In genomic region chr12:98895086-98895651, GRCh38 we compare ENCODE assay signal across 10 cellular contexts.
DNase-seq lines count a peak whose midpoint lies in the region; ATAC-seq, FAIRE-seq and TF ChIP-seq lines count a peak whose summit lies in the region.
"Had no signal": no experiment of that assay in that cellular context is flagged by ENCODE, and none has a peak within 500 bp of the region (broad histone marks: within the 10 kb centered on the region; RNA-seq: fewer than 3 reads in every experiment).

No MANE protein-coding gene starts in this region.

- no peaks in the 10 kb centered on the region for H3K36me3 ChIP-seq in adrenal gland (replicated peaks in 1 of 2)
- H3K36me3 ChIP-seq in tibial nerve: no peaks in the 10 kb centered on the region
- H3K36me3 ChIP-seq in small intestine (ENCODE audit: control insufficient read depth in 2 of 2, insufficient read depth in 2 of 2, low read length in 2 of 2): no peaks in the 10 kb centered on the region

- H3K9me3 ChIP-seq in adrenal gland (replicated peaks in 1 of 3) (no peaks in the 10 kb centered on the region), tibial nerve (no peaks in the 10 kb centered on the region), small intestine (ENCODE audit: control insufficient read depth, low read depth) (no peaks in the 10 kb centered on the region)

- H3K4me1 ChIP-seq in adrenal gland (replicated peaks in 1 of 2): peaks cover 4 to 6% of the 10 kb centered on the region in 2 donors
- peaks cover 0 to 25% (median 3%) of the 10 kb centered on the region in 4 donors for H3K4me1 ChIP-seq in tibial nerve
- no peaks in the 10 kb centered on the region for H3K4me1 ChIP-seq in small intestine (ENCODE audit: control insufficient read depth in 2 of 2, insufficient read depth in 1 of 2, low read depth in 1 of 2, low read length in 1 of 2)

- intact Hi-C loops in adrenal gland (cut with DNase I): no loop called here

- DNase-seq in activated CD8-positive, alpha-beta memory T cell treated with anti-CD3 and anti-CD28 coated beads, Interleukin-2, amount 50 U/mL, for 48 hours: peak; percentile 50
- no peak for DNase-seq in activated CD8-positive, alpha-beta memory T cell treated with anti-CD3 and anti-CD28 coated beads, Interleukin-2, amount 50 U/mL, for 4 hours
- DNase-seq in adrenal gland: peak in 4 of 7 donors; percentile 6 to 33 (median 20)
- no peak for DNase-seq in left lobe of liver (ENCODE audit: low spot score)
- no peak for DNase-seq in tibial nerve (ENCODE audit: low spot score in 2 of 2)
- DNase-seq in small intestine: no peak
- DNase-seq in SHP77 treated with DMSO at 0.1 percent for 48 hours (lab: John Stamatoyannopoulos, UW): no peak
- DNase-seq in erythroblast (lab: John Stamatoyannopoulos, UW): no peak
- DNase-seq: CD4-positive, CD25-positive, alpha-beta regulatory T cell had no signal

- peak; percentile 62 for ATAC-seq in left lobe of liver

- TF ChIP-seq POLR2A in adrenal gland (IDR thresholded peaks at IDR 0.05) (no peak), tibial nerve (IDR thresholded peaks at IDR 0.05) (no peak), erythroblast (IDR thresholded peaks at IDR 0.05; ENCODE audit: low read length) (no peak)

- no peak for TF ChIP-seq CTCF in adrenal gland (IDR thresholded peaks at IDR 0.05)
- no peak for TF ChIP-seq CTCF in tibial nerve (IDR thresholded peaks at IDR 0.05)

- TF ChIP-seq EP300 in tibial nerve (IDR thresholded peaks at IDR 0.05): no peak

- peak overlapping the region in 1 of 4 donors; percentile 46 for H3K4me3 ChIP-seq in adrenal gland
- H3K4me3 ChIP-seq in tibial nerve: peak overlapping the region in 3 of 4 donors; percentile 20 to 47 (median 31)
- H3K4me3 ChIP-seq in small intestine (ENCODE audit: low read depth in 1 of 2, low read length in 2 of 2): peak overlapping the region in 1 of 2 donors; percentile 10

- 1 to 4% (median 2%) methylated on average over 14 to 60 of the region's 60 CpGs for WGBS in adrenal gland, 4 donors
- WGBS in tibial nerve, 2 donors: 0 to 6% methylated on average over 17 to 36 of the region's 60 CpGs
- WGBS in small intestine, 3 donors: 2 to 7% (median 4%) methylated on average over 38 to 60 of the region's 60 CpGs

- no peak for FAIRE-seq in small intestine (lab: Jason Lieb, UNC)

- H3K27ac ChIP-seq in adrenal gland: no peak overlapping the region
- no peak overlapping the region for H3K27ac ChIP-seq in tibial nerve
- no peak overlapping the region for H3K27ac ChIP-seq in small intestine (ENCODE audit: low read depth in 1 of 2, low read length in 1 of 2)
- H3K27ac ChIP-seq: epithelial cell of prostate had no signal

- H3K27me3 ChIP-seq in adrenal gland: peaks cover 7% of the 10 kb centered on the region
- peaks cover 0 to 36% of the 10 kb centered on the region in 2 donors for H3K27me3 ChIP-seq in tibial nerve
- peaks cover 13 to 16% of the 10 kb centered on the region in 2 donors for H3K27me3 ChIP-seq in small intestine (ENCODE audit: control insufficient read depth in 2 of 2, insufficient read depth in 2 of 2, low read length in 2 of 2)

Comparison
In these comparisons a context has a peak if more than half of its experiments do, and no peak if none do; other contexts are left out.
1. DNase-seq: peak in activated CD8-positive, alpha-beta memory T cell treated with anti-CD3 and anti-CD28 coated beads, Interleukin-2, amount 50 U/mL, for 48 hours (single experiment) and adrenal gland (4 of 7); none in activated CD8-positive, alpha-beta memory T cell treated with anti-CD3 and anti-CD28 coated beads, Interleukin-2, amount 50 U/mL, for 4 hours (single experiment), left lobe of liver (single experiment), tibial nerve (0 of 2), small intestine (single experiment), SHP77 treated with DMSO at 0.1 percent for 48 hours (single experiment) and erythroblast (0 of 2).